Comparison of ENCODE assay signal across 7 cellular contexts in genomic region chr9:135961811-135962695, GRCh38. TPM values are rescaled to one million over a fixed set of nuclear protein-coding genes. Genes with fewer than 3 reads are reported as not detected.
DNase-seq lines count a peak whose midpoint lies in the region; ATAC-seq and TF ChIP-seq lines count a peak whose summit lies in the region.

No MANE protein-coding gene starts in this region.

- no peak overlapping the region for H3K56ac ChIP-seq in IMR-90 (ENCODE audit: extremely low read depth, insufficient read depth, low read length)

- no peak overlapping the region for H3K9ac ChIP-seq in IMR-90 (ENCODE audit: low read depth, low read length)

- TF ChIP-seq POLR2A in IMR-90 (IDR thresholded peaks at IDR 0.05; ENCODE audit: low read depth, low read length) = no peak

- H2BK120ac ChIP-seq in IMR-90 (ENCODE audit: low read depth, low read length) = no peak overlapping the region

- peaks cover 12% of the 10 kb centered on the region for H3K36me3 Mint-ChIP-seq in Calu3 (ENCODE audit: insufficient read depth, unreplicated experiment)
- no peaks in the 10 kb centered on the region for H3K36me3 Mint-ChIP-seq in activated CD4-positive, alpha-beta memory T cell treated with anti-CD3 and anti-CD28 coated beads for 36 hours
- no peaks in the 10 kb centered on the region for H3K36me3 Mint-ChIP-seq in natural killer cell treated with Interleukin-12 subunit alpha and Interleukin-12 subunit beta and Interleukin-15 and Interleukin-18, amount 100 ng/mL, for 72 hours

- dilution Hi-C loops in IMR-90 (cut with HindIII; ENCODE audit: low sequenced_read_pairs, unreplicated experiment) = no loop called here

- WGBS in IMR-90 (ENCODE audit: extremely low coverage in 2 of 2, insufficient read length in 1 of 2), 2 experiments = 40% methylated on average over 9 of the region's 15 CpGs; no CpG with 5 or more reads in 1 of the 2 experiments

- H3K9me1 ChIP-seq in IMR-90 (ENCODE audit: insufficient read depth, low read length) = no peaks in the 10 kb centered on the region; the same call in 1 of the 2 replicates

- no peaks in the 10 kb centered on the region for H3K9me3 ChIP-seq in IMR-90 (ENCODE audit: control insufficient read depth, insufficient read depth, low read length)

- H3K36me3 ChIP-seq in IMR-90 (ENCODE audit: control insufficient read depth, insufficient read depth, low read length) = no peaks in the 10 kb centered on the region

- no peak overlapping the region for H2AK9ac ChIP-seq in IMR-90 (replicated peaks; ENCODE audit: low read depth, low read length, poor library complexity)

- H3K27me3 ChIP-seq in IMR-90 (ENCODE audit: control insufficient read depth, insufficient read depth, low read length) = no peaks in the 10 kb centered on the region; the same call in 1 of the 2 replicates

- H2BK15ac ChIP-seq in IMR-90 (ENCODE audit: low read depth, low read length) = no peak overlapping the region

- intact Hi-C loops in Calu3 (cut with micrococcal nuclease; ENCODE audit: unreplicated experiment) (loop anchor here (10.0 kb wide), 1 partner anchor 93 kb away; no protein-coding TSS in a partner anchor), IMR-90 (cut with micrococcal nuclease) (loop anchor here (2.0 to 5.0 kb wide), 3 partner anchors 97 to 260 kb away; partner anchors contain the start of gene KCNT1)
- intact Hi-C loops in activated CD4-positive, alpha-beta memory T cell treated with anti-CD3 and anti-CD28 coated beads for 36 hours (cut with micrococcal nuclease) = loop anchor here (2.0 to 10.0 kb wide), 5 partner anchors 35 to 357 kb away; partner anchors contain the start of genes CAMSAP1, QSOX2 and TMEM250

- peaks cover 21% of the 10 kb centered on the region for H3K27me3 Mint-ChIP-seq in Calu3 (ENCODE audit: unreplicated experiment)
- peaks cover 1% of the 10 kb centered on the region for H3K27me3 Mint-ChIP-seq in activated CD4-positive, alpha-beta memory T cell treated with anti-CD3 and anti-CD28 coated beads for 36 hours
- peaks cover 0 to 13% of the 10 kb centered on the region in 2 donors for H3K27me3 Mint-ChIP-seq in natural killer cell treated with Interleukin-12 subunit alpha and Interleukin-12 subunit beta and Interleukin-15 and Interleukin-18, amount 100 ng/mL, for 72 hours

- no peak overlapping the region for H4K8ac ChIP-seq in IMR-90 (ENCODE audit: low read depth in 2 of 2, low read length in 2 of 2)

- no peak overlapping the region for H3K27ac Mint-ChIP-seq in Calu3 (ENCODE audit: unreplicated experiment)
- H3K27ac Mint-ChIP-seq in activated CD4-positive, alpha-beta memory T cell treated with anti-CD3 and anti-CD28 coated beads for 36 hours = no peak overlapping the region
- H3K27ac Mint-ChIP-seq in natural killer cell treated with Interleukin-12 subunit alpha and Interleukin-12 subunit beta and Interleukin-15 and Interleukin-18, amount 100 ng/mL, for 72 hours = peak overlapping the region; percentile 2 to 31

- no peak overlapping the region for H3K4ac ChIP-seq in IMR-90 (ENCODE audit: low read depth, low read length)

- H4K91ac ChIP-seq in IMR-90 (ENCODE audit: insufficient read depth, low read depth, low read length) = no peak overlapping the region

- no peaks in the 10 kb centered on the region for H3K9me3 Mint-ChIP-seq in Calu3 (ENCODE audit: low read depth, unreplicated experiment)
- no peaks in the 10 kb centered on the region for H3K9me3 Mint-ChIP-seq in activated CD4-positive, alpha-beta memory T cell treated with anti-CD3 and anti-CD28 coated beads for 36 hours
- no peaks in the 10 kb centered on the region for H3K9me3 Mint-ChIP-seq in natural killer cell treated with Interleukin-12 subunit alpha and Interleukin-12 subunit beta and Interleukin-15 and Interleukin-18, amount 100 ng/mL, for 72 hours

- H3K4me1 ChIP-seq in IMR-90 (ENCODE audit: control insufficient read depth, insufficient read depth, low read length) = no peaks in the 10 kb centered on the region; the same call in none of the 2 replicates

- DNase-seq in Calu3 (no peak), IMR-90 (no peak), epidermal melanocyte (ENCODE audit: insufficient read length, low spot score) (no peak)
- no peak for DNase-seq in activated CD4-positive, alpha-beta memory T cell treated with anti-CD3 and anti-CD28 coated beads for 36 hours
- DNase-seq in natural killer cell treated with Interleukin-12 subunit alpha and Interleukin-12 subunit beta and Interleukin-15 and Interleukin-18, amount 100 ng/mL, for 72 hours (ENCODE audit: low spot score) = no peak
- DNase-seq in stimulated activated CD4-positive, alpha-beta T cell treated with anti-CD3 and anti-CD28 coated beads, Interleukin-4, amount 100 ng/mL, for 1 hour = no peak

- TF ChIP-seq RAD21 in IMR-90 (IDR thresholded peaks at IDR 0.05; ENCODE audit: low read length) = no peak

- peak overlapping the region; percentile 82 for H3K4me3 Mint-ChIP-seq in Calu3 (ENCODE audit: low read depth, unreplicated experiment)
- peak overlapping the region; percentile 62 for H3K4me3 Mint-ChIP-seq in activated CD4-positive, alpha-beta memory T cell treated with anti-CD3 and anti-CD28 coated beads for 36 hours
- H3K4me3 Mint-ChIP-seq in natural killer cell treated with Interleukin-12 subunit alpha and Interleukin-12 subunit beta and Interleukin-15 and Interleukin-18, amount 100 ng/mL, for 72 hours = peak overlapping the region; percentile 66

- POLR2A ChIA-PET in IMR-90 (lab: Charles Lee; ENCODE audit: unreplicated experiment) = no interaction called here
- POLR2A ChIA-PET in activated CD4-positive, alpha-beta memory T cell treated with anti-CD3 and anti-CD28 coated beads for 36 hours (lab: Charles Lee) = interaction anchor here (1.5 kb wide), 1 partner anchor 156 kb away, joined by 3 read pairs; no protein-coding TSS in a partner anchor

- H3K14ac ChIP-seq in IMR-90 (replicated peaks; ENCODE audit: low read depth, low read length) = no peak overlapping the region

- peaks cover 21 to 34% of the 10 kb centered on the region in 2 experiments for H3K79me1 ChIP-seq in IMR-90 (ENCODE audit: low read depth in 1 of 2, low read length in 2 of 2)

- H3K27ac ChIP-seq in IMR-90 (ENCODE audit: insufficient read depth, low read length) = no peak overlapping the region

- no peak overlapping the region for H3K4me3 ChIP-seq in IMR-90 (ENCODE audit: insufficient read depth, low read depth, low read length)

- no peak overlapping the region for H2AK5ac ChIP-seq in IMR-90 (ENCODE audit: low read depth, low read length)

- CTCF ChIA-PET in Calu3 (lab: Charles Lee) = interaction anchor here (1.0 kb wide), 1 partner anchor 156 kb away, joined by 3 read pairs; no protein-coding TSS in a partner anchor
- CTCF ChIA-PET in IMR-90 (lab: Yijun Ruan, JAX) = interaction anchor here (0.6 to 1.3 kb wide), 4 partner anchors 30 to 160 kb away, joined by 3 to 4 read pairs (median 4); no protein-coding TSS in a partner anchor
- CTCF ChIA-PET in activated CD4-positive, alpha-beta memory T cell treated with anti-CD3 and anti-CD28 coated beads for 36 hours (lab: Charles Lee) = interaction anchor here (0.6 to 2.5 kb wide), 4 partner anchors 17 to 462 kb away, joined by 3 to 10 read pairs (median 4); partner anchors contain the start of gene DNLZ

- H2BK5ac ChIP-seq in IMR-90 (ENCODE audit: low read depth, low read length, poor library complexity, severe bottlenecking) = no peak overlapping the region

- H4K20me1 ChIP-seq in IMR-90 (ENCODE audit: insufficient read depth, low read length) = peaks cover 14% of the 10 kb centered on the region; the same call in 1 of the 2 replicates

- H3K23ac ChIP-seq in IMR-90 (ENCODE audit: low read depth, low read length) = no peak overlapping the region

- H2AFZ ChIP-seq in IMR-90 (replicated peaks; ENCODE audit: low read length, poor library complexity) = peak overlapping the region; percentile 68

- H3K4me2 ChIP-seq in IMR-90 (ENCODE audit: low read depth, low read length) = no peak overlapping the region

- H3K4me1 Mint-ChIP-seq in Calu3 (ENCODE audit: low read depth, unreplicated experiment) = peaks cover 19% of the 10 kb centered on the region
- H3K4me1 Mint-ChIP-seq in activated CD4-positive, alpha-beta memory T cell treated with anti-CD3 and anti-CD28 coated beads for 36 hours (ENCODE audit: low read depth) = peaks cover 35% of the 10 kb centered on the region
- peaks cover 19 to 30% of the 10 kb centered on the region in 2 donors for H3K4me1 Mint-ChIP-seq in natural killer cell treated with Interleukin-12 subunit alpha and Interleukin-12 subunit beta and Interleukin-15 and Interleukin-18, amount 100 ng/mL, for 72 hours (ENCODE audit: low read depth in 2 of 2)

- in situ Hi-C loops in IMR-90 (cut with MboI; ENCODE audit: low sequenced_read_pairs) = loop anchor here (5.0 kb wide), 1 partner anchor 160 kb away; no protein-coding TSS in a partner anchor

- no peak overlapping the region for H4K5ac ChIP-seq in IMR-90 (ENCODE audit: low read depth, low read length)

- H2BK20ac ChIP-seq in IMR-90 (ENCODE audit: low read depth, low read length) = no peak overlapping the region

- no peak for TF ChIP-seq CTCF in Calu3 (IDR thresholded peaks at IDR 0.05; ENCODE audit: unreplicated experiment)
- TF ChIP-seq CTCF in IMR-90 (conservative IDR thresholded peaks at IDR 0.05; ENCODE audit: low read depth, low read length) = no peak

- BruUV-seq in Calu3 (replicated peaks; lab: Mats Ljungman, UMichigan) (no TSS peak), IMR-90 (replicated peaks; lab: Mats Ljungman, UMichigan) (no TSS peak)

- ATAC-seq in IMR-90 (ENCODE audit: low read depth) (no peak), HG02642 (IDR thresholded peaks at IDR 0.05; ENCODE audit: poor library complexity, unreplicated experiment) (no peak)
- ATAC-seq in natural killer cell treated with Interleukin-12 subunit alpha and Interleukin-12 subunit beta and Interleukin-15 and Interleukin-18, amount 100 ng/mL, for 72 hours = no peak

- no peak overlapping the region for H3K18ac ChIP-seq in IMR-90 (ENCODE audit: low read depth, low read length)

TF ChIP-seq in IMR-90, 13 proteins besides CTCF, POLR2A, EP300 and RAD21 (continues in another document):
- TF ChIP-seq CEBPB (IDR thresholded peaks at IDR 0.05; ENCODE audit: low read depth, low read length) = no peak

RNA-seq across cellular contexts. Expression of gene UBAC1, which starts 0.9 kb away (rescaled TPM):
- 19.5 and 19.7 TPM in 2 replicates for total RNA-seq in Calu3 (2022)
- 25.3 and 33.6 TPM in 2 replicates for total RNA-seq in IMR-90 (2012; rRNA removed)
- 33.9 and 36.4 TPM in 2 replicates for polyA plus RNA-seq in IMR-90 (2012; rRNA removed)
- polyA plus RNA-seq in IMR-90 (2012; cell fraction: cytosol; rRNA removed) = 38.7 and 47.1 TPM in 2 replicates
- polyA plus RNA-seq in IMR-90 (2012; cell fraction: nucleus; rRNA removed; ENCODE audit: low replicate concordance) = 63.9 and 70.8 TPM in 2 replicates
- 10 to 100 TPM; 41.3 to 42.0 TPM for total RNA-seq in activated CD4-positive, alpha-beta memory T cell treated with anti-CD3 and anti-CD28 coated beads for 36 hours
- total RNA-seq in natural killer cell treated with Interleukin-12 subunit alpha and Interleukin-12 subunit beta and Interleukin-15 and Interleukin-18, amount 100 ng/mL, for 72 hours = 10 to 100 TPM; 28.9 to 42.4 TPM

RNA-seq across cellular contexts. Expression of gene CAMSAP1, which starts 54.7 kb away (rescaled TPM):
- total RNA-seq in Calu3 (2022) (28.1 and 29.9 TPM in 2 replicates), IMR-90 (2012; rRNA removed) (19.5 and 21.1 TPM in 2 replicates)
- 8.2 and 8.6 TPM in 2 replicates for polyA plus RNA-seq in IMR-90 (2012; rRNA removed)
- polyA plus RNA-seq in IMR-90 (2012; cell fraction: cytosol; rRNA removed) = 5.5 and 9.6 TPM in 2 replicates
- 8.9 and 9.8 TPM in 2 replicates for polyA plus RNA-seq in IMR-90 (2012; cell fraction: nucleus; rRNA removed; ENCODE audit: low replicate concordance)
- total RNA-seq in activated CD4-positive, alpha-beta memory T cell treated with anti-CD3 and anti-CD28 coated beads for 36 hours = 10 to 100 TPM; 43.2 to 46.0 TPM
- total RNA-seq in natural killer cell treated with Interleukin-12 subunit alpha and Interleukin-12 subunit beta and Interleukin-15 and Interleukin-18, amount 100 ng/mL, for 72 hours = 10 to 100 TPM; 23.4 to 25.5 TPM

Comparison
In these comparisons a context has a peak if more than half of its experiments do, and no peak if none do; other contexts are left out.
1. H3K27ac Mint-ChIP-seq: peak in natural killer cell treated with Interleukin-12 subunit alpha and Interleukin-12 subunit beta and Interleukin-15 and Interleukin-18, amount 100 ng/mL, for 72 hours (2 of 2); none in Calu3 (single experiment) and activated CD4-positive, alpha-beta memory T cell treated with anti-CD3 and anti-CD28 coated beads for 36 hours (single experiment).
2. Peak in every context shown above with its lines, with median percentiles within 50 percentile points of each other: H3K4me3 Mint-ChIP-seq.